ENCODE assay signal across 29 cellular contexts in genomic region chr5:169084775-169085566, GRCh38.
DNase-seq lines count a peak whose midpoint lies in the region; TF ChIP-seq lines count a peak whose summit lies in the region.
"Had no signal": no experiment of that assay in that cellular context is flagged by ENCODE, and none has a peak within 500 bp of the region (broad histone marks: within the 10 kb centered on the region; RNA-seq: fewer than 3 reads in every experiment).

No MANE protein-coding gene starts in this region.

- no peaks in the 10 kb centered on the region for H3K27me3 ChIP-seq in endodermal cell (ENCODE audit: control insufficient read depth, insufficient read depth, low read length, poor library complexity, severe bottlenecking)
- H3K27me3 ChIP-seq: MG63 had no signal

- H3K27ac Mint-ChIP-seq in endodermal cell (no peak overlapping the region), nephron (peak overlapping the region; percentile 88 to 93 (median 91))
- H3K27ac Mint-ChIP-seq: B cell; CD8-positive, alpha-beta T cell had no signal

- H3K4me3 ChIP-seq in endodermal cell (ENCODE audit: low read length): no peak overlapping the region
- H3K4me3 ChIP-seq: MG63, SJCRH30 had no signal

- no peaks in the 10 kb centered on the region for H3K36me3 ChIP-seq in endodermal cell (ENCODE audit: control insufficient read depth, insufficient read depth, low read length)
- H3K36me3 ChIP-seq: MG63, SJCRH30 had no signal

- no peak overlapping the region for H3K27ac ChIP-seq in endodermal cell (ENCODE audit: low read depth, low read length)
- H3K27ac ChIP-seq: 22Rv1, C4-2B, SJCRH30 had no signal

- H3K27me3 Mint-ChIP-seq in endodermal cell (ENCODE audit: insufficient read depth): peaks cover 2% of the 10 kb centered on the region
- peaks cover 2% of the 10 kb centered on the region for H3K27me3 Mint-ChIP-seq in nephron (ENCODE audit: low read depth)

- no peak overlapping the region for H3K9ac ChIP-seq in endodermal cell (ENCODE audit: extremely low read depth, low read length, poor library complexity, severe bottlenecking)

- H3K9me3 ChIP-seq in endodermal cell (ENCODE audit: control insufficient read depth, low read length): peaks cover 4% of the 10 kb centered on the region
- H3K9me3 ChIP-seq: Caco-2, MG63, SJCRH30 had no signal

- H3K4me1 Mint-ChIP-seq in endodermal cell: peaks cover 67% of the 10 kb centered on the region
- peaks cover 68% of the 10 kb centered on the region for H3K4me1 Mint-ChIP-seq in nephron
- H3K4me1 Mint-ChIP-seq: B cell had no signal

- no peak overlapping the region for H3K4me3 Mint-ChIP-seq in endodermal cell
- H3K4me3 Mint-ChIP-seq in nephron: no peak overlapping the region
- H3K4me3 Mint-ChIP-seq: B cell; CD8-positive, alpha-beta T cell had no signal

- H3K4me1 ChIP-seq in endodermal cell (ENCODE audit: control insufficient read depth, insufficient read depth, low read length): peaks cover 9% of the 10 kb centered on the region
- H3K4me1 ChIP-seq: Caco-2, SJCRH30 had no signal

- H3K36me3 Mint-ChIP-seq in endodermal cell (ENCODE audit: low read depth) (no peaks in the 10 kb centered on the region), nephron (ENCODE audit: low read depth) (peaks cover 4% of the 10 kb centered on the region)
- H3K36me3 Mint-ChIP-seq: CD8-positive, alpha-beta T cell had no signal

- TF ChIP-seq CTCF in endodermal cell (conservative IDR thresholded peaks at IDR 0.05) (no peak), nephron (IDR thresholded peaks at IDR 0.05; ENCODE audit: unreplicated experiment in 3 of 3) (no peak)

- H3K9me3 Mint-ChIP-seq in endodermal cell (peaks cover 7% of the 10 kb centered on the region), nephron (peaks cover 3% of the 10 kb centered on the region)
- H3K9me3 Mint-ChIP-seq: CD8-positive, alpha-beta T cell had no signal

- DNase-seq in ELF-1 (ENCODE audit: low read depth, low spot score) (peak; percentile 46), NCI-H526 (lab: John Stamatoyannopoulos, UW) (peak; percentile 74 to 77), endodermal cell (peak; percentile 66), HUDEP-2 (lab: John Stamatoyannopoulos, UW; ENCODE audit: unreplicated experiment in 76 of 76) (no peak), NCI-H1105 treated with DMSO at 0.1 percent for 48 hours (lab: John Stamatoyannopoulos, UW) (no peak), NCI-H345 treated with DMSO at 0.1 percent for 48 hours (lab: John Stamatoyannopoulos, UW; ENCODE audit: unreplicated experiment) (no peak)
- DNase-seq in stimulated activated CD4-positive, alpha-beta T cell treated with anti-CD3 and anti-CD28 coated beads, Interleukin-15, amount 100 ng/mL, for 24 hours: no peak
- DNase-seq: Caco-2; CD8-positive, alpha-beta T cell; EL; GF-D8; GOT3; IMR-90; KG1; MG63; NCI-H1417 treated with DMSO at 0.1 percent for 48 hours; NCI-H1694 treated with DMSO at 0.1 percent for 48 hours; NCI-H2081 treated with DMSO at 0.1 percent for 48 hours; NCI-H2171; NCI-H226; NCI-H524; NCI-H82; NK-92 treated with Interleukin-12 subunit alpha and Interleukin-12 subunit beta, amount 100 ng/mL, for 24 hours; PC-3; SJCRH30 had no signal

- WGBS in endodermal cell (ENCODE audit: insufficient coverage in 1 of 2, insufficient read length in 1 of 2), 2 experiments: 67 to 73% methylated on average over 6 to 8 of the region's 8 CpGs

Comparison
In these comparisons a context has a peak if more than half of its experiments do, and no peak if none do; other contexts are left out.
1. DNase-seq: peak in ELF-1 (single experiment), NCI-H526 (2 of 2) and endodermal cell (single experiment); none in stimulated activated CD4-positive, alpha-beta T cell treated with anti-CD3 and anti-CD28 coated beads, Interleukin-15, amount 100 ng/mL, for 24 hours (single experiment), HUDEP-2 (0 of 76), NCI-H1105 treated with DMSO at 0.1 percent for 48 hours (single experiment) and NCI-H345 treated with DMSO at 0.1 percent for 48 hours (single experiment).